ENCODE assay signal across 30 cellular contexts in genomic region chr6:113475392-113475791, GRCh38.
"Had no signal": no experiment of that assay in that cellular context is flagged by ENCODE, and none has a peak within 500 bp of the region (broad histone marks: within the 10 kb centered on the region; RNA-seq: fewer than 3 reads in every experiment).

No MANE protein-coding gene starts in this region.

- H3K27me3 Mint-ChIP-seq: progenitor cell of endocrine pancreas; stimulated activated memory B cell treated with anti-CD40 and anti-IgM and Interleukin-4, amounts not matched to agents 10 μg/mL and 1 μg/mL and 100 μg/mL, for 72 hours; stimulated activated naive CD8-positive, alpha-beta T cell treated with anti-CD3 and anti-CD28 coated beads, Interleukin-15, amount 100 ng/mL, for 72 hours had no signal

- H3K4me3 ChIP-seq: left ventricle myocardium inferior, lung, mucosa of descending colon, ovary, sigmoid colon, smooth muscle cell, testis, thyroid gland, transverse colon, upper lobe of left lung, vagina had no signal

- H3K4me3 Mint-ChIP-seq: naive thymus-derived CD8-positive, alpha-beta T cell; nephron; neural crest cell; stimulated activated memory B cell treated with anti-CD40 and anti-IgM and Interleukin-4, amounts not matched to agents 10 μg/mL and 1 μg/mL and 100 μg/mL, for 72 hours; stimulated activated naive CD8-positive, alpha-beta T cell treated with anti-CD3 and anti-CD28 coated beads, Interleukin-15, amount 100 ng/mL, for 72 hours had no signal

- H3K27ac ChIP-seq: left ventricle myocardium inferior, neutrophil, ovary, sigmoid colon, testis, thyroid gland, transverse colon, upper lobe of left lung, vagina had no signal

- ATAC-seq: left colon; mucosa of descending colon; naive thymus-derived CD8-positive, alpha-beta T cell; right cardiac atrium; stimulated activated memory B cell treated with anti-CD40 and anti-IgM and Interleukin-4, amounts not matched to agents 10 μg/mL and 1 μg/mL and 100 μg/mL, for 72 hours; stimulated activated naive CD8-positive, alpha-beta T cell treated with anti-CD3 and anti-CD28 coated beads, Interleukin-15, amount 100 ng/mL, for 72 hours had no signal

- H3K4me1 ChIP-seq: thyroid gland, transverse colon, upper lobe of left lung, vagina had no signal

- H3K9me3 ChIP-seq: mucosa of descending colon, neutrophil, ovary, testis, thyroid gland, transverse colon, upper lobe of left lung, vagina had no signal

- H3K36me3 ChIP-seq: left ventricle myocardium inferior, neutrophil, ovary, sigmoid colon, thyroid gland, transverse colon, upper lobe of left lung, vagina had no signal

- DNase-seq: hippocampal formation; kidney; left ventricle myocardium inferior; midbrain; mucosa of descending colon; naive thymus-derived CD8-positive, alpha-beta T cell; occipital lobe; ovary; retina; right cardiac atrium; sigmoid colon; stimulated activated CD4-positive, alpha-beta T cell treated with anti-CD3 and anti-CD28 coated beads, Interleukin-1b, Interleukin-23, amount 100 ng/mL, for 48 hours; stimulated activated CD4-positive, alpha-beta T cell treated with anti-CD3 and anti-CD28 coated beads, Interleukin-2, amount 100 ng/mL, for 48 hours; stimulated activated CD4-positive, alpha-beta T cell treated with anti-CD3 and anti-CD28 coated beads, Interleukin-4, amount 100 ng/mL, for 4 hours; stimulated activated CD8-positive, alpha-beta memory T cell treated with anti-CD3 and anti-CD28 coated beads, Interleukin-4, amount 100 ng/mL, for 48 hours; stimulated activated naive CD4-positive, alpha-beta T cell treated with Interleukin-2 at 50 U/mL for 16 hours; stimulated activated naive CD8-positive, alpha-beta T cell treated with anti-CD3 and anti-CD28 coated beads, Interleukin-15, amount 100 ng/mL, for 72 hours; testis; thyroid gland; transverse colon; upper lobe of left lung had no signal

- H3K36me3 Mint-ChIP-seq: naive thymus-derived CD8-positive, alpha-beta T cell; stimulated activated memory B cell treated with anti-CD40 and anti-IgM and Interleukin-4, amounts not matched to agents 10 μg/mL and 1 μg/mL and 100 μg/mL, for 72 hours had no signal

- H3K27me3 ChIP-seq: neutrophil, ovary, sigmoid colon, testis, thyroid gland, transverse colon, upper lobe of left lung, vagina had no signal

- H3K27ac Mint-ChIP-seq: naive thymus-derived CD8-positive, alpha-beta T cell; nephron; progenitor cell of endocrine pancreas; stimulated activated memory B cell treated with anti-CD40 and anti-IgM and Interleukin-4, amounts not matched to agents 10 μg/mL and 1 μg/mL and 100 μg/mL, for 72 hours; stimulated activated naive CD8-positive, alpha-beta T cell treated with anti-CD3 and anti-CD28 coated beads, Interleukin-15, amount 100 ng/mL, for 72 hours had no signal

- H3K4me2 ChIP-seq: smooth muscle cell had no signal

- H3K4me1 Mint-ChIP-seq: naive thymus-derived CD8-positive, alpha-beta T cell; nephron; stimulated activated memory B cell treated with anti-CD40 and anti-IgM and Interleukin-4, amounts not matched to agents 10 μg/mL and 1 μg/mL and 100 μg/mL, for 72 hours; stimulated activated naive CD8-positive, alpha-beta T cell treated with anti-CD3 and anti-CD28 coated beads, Interleukin-15, amount 100 ng/mL, for 72 hours had no signal
